In the genomic region with DNA sequence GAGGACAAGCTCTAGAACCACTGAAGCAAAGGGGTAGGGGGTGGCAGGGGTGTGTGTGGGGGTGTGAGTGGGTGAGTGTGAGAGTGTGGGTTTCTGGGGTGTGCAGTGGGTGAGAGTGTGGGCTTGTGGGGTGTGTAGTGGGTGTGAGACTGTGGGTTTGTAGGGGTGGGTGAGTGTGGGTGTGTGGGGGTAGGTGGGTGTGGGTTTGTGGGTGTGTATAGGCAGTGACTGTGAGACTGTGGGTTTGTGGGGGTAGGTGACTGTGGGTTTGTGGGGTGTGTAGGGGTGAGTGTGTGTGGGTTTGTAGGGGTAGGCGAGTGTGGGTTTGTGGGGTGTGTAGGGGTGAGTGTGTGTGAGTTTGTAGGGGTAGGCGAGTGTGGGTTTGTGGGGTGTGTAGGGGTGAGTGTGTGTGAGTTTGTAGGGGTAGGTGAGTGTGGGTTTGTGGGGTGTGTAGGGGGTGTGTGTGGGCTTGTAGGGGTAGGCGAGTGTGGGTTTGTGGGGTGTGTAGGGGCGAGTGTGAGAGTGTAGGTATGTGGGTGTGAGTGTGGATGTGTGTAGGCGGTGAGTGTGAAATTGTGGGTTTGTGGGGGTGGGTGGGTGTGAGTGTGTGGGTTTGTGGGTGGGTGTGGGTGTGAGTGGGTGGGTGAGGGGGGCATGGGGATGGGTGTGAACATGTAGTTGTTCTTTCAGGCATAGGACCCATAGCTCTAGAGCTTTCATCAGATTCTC, we compare ENCODE assay signal across 15 cellular contexts. TPM values are rescaled to one million over a fixed set of nuclear protein-coding genes. Genes with fewer than 3 reads are reported as not detected.
DNase-seq lines count a peak whose midpoint lies in the region; ATAC-seq and TF ChIP-seq lines count a peak whose summit lies in the region.
"Had no signal": no experiment of that assay in that cellular context is flagged by ENCODE, and none has a peak within 500 bp of the region (broad histone marks: within the 10 kb centered on the region; RNA-seq: fewer than 3 reads in every experiment).

No MANE protein-coding gene starts in this region.

- WGBS in lower leg skin, 2 donors: 89 to 92% methylated on average over 5 of the region's 5 CpGs

- CTCF ChIA-PET in activated CD4-positive, alpha-beta T cell treated with anti-CD3 and anti-CD28 coated beads for 36 hours (lab: Charles Lee): interaction anchor here (0.6 to 3.6 kb wide), 3 partner anchors 9 to 110 kb away, joined by 3 to 20 read pairs (median 3); no protein-coding TSS in a partner anchor

- no peak overlapping the region for H3K27ac Mint-ChIP-seq in activated CD4-positive, alpha-beta T cell treated with anti-CD3 and anti-CD28 coated beads for 36 hours
- H3K27ac Mint-ChIP-seq in natural killer cell: peak overlapping the region; percentile 30 to 57
- H3K27ac Mint-ChIP-seq: HFFc6 had no signal

- no peaks in the 10 kb centered on the region for H3K36me3 Mint-ChIP-seq in activated CD4-positive, alpha-beta T cell treated with anti-CD3 and anti-CD28 coated beads for 36 hours (ENCODE audit: low read depth)
- no peaks in the 10 kb centered on the region for H3K36me3 Mint-ChIP-seq in natural killer cell

- no peaks in the 10 kb centered on the region for H3K9me3 ChIP-seq in effector memory CD4-positive, alpha-beta T cell (ENCODE audit: control insufficient read depth, low read length)
- H3K9me3 ChIP-seq: BLaER1, HAP-1 had no signal

- H3K27ac ChIP-seq in effector memory CD4-positive, alpha-beta T cell (ENCODE audit: insufficient read depth, low read length, poor library complexity, severe bottlenecking): peak overlapping the region; percentile 22
- H3K27ac ChIP-seq: BLaER1 had no signal

- peaks cover 7% of the 10 kb centered on the region for H3K36me3 ChIP-seq in effector memory CD4-positive, alpha-beta T cell (ENCODE audit: control insufficient read depth, insufficient read depth, low read length)
- H3K36me3 ChIP-seq: HAP-1 had no signal

- H3K4me1 ChIP-seq in effector memory CD4-positive, alpha-beta T cell (ENCODE audit: control insufficient read depth, insufficient read depth, low read length, poor library complexity, severe bottlenecking): peaks cover 39% of the 10 kb centered on the region
- H3K4me1 ChIP-seq: HAP-1 had no signal

- no peaks in the 10 kb centered on the region for H3K9me3 Mint-ChIP-seq in activated CD4-positive, alpha-beta T cell treated with anti-CD3 and anti-CD28 coated beads for 36 hours (ENCODE audit: low read depth)
- no peaks in the 10 kb centered on the region for H3K9me3 Mint-ChIP-seq in natural killer cell
- H3K9me3 Mint-ChIP-seq: HFFc6 had no signal

- POLR2A ChIA-PET in activated CD4-positive, alpha-beta T cell treated with anti-CD3 and anti-CD28 coated beads for 36 hours (lab: Charles Lee): no interaction called here

- no peak for ATAC-seq in activated CD4-positive, alpha-beta T cell treated with anti-CD3 and anti-CD28 coated beads for 36 hours
- peak; percentile 54 to 73 (median 58) for ATAC-seq in natural killer cell
- ATAC-seq in GM21786 (IDR thresholded peaks at IDR 0.05; ENCODE audit: unreplicated experiment): no peak

- H3K4me3 ChIP-seq in effector memory CD4-positive, alpha-beta T cell (ENCODE audit: insufficient read depth, low read depth, low read length, poor library complexity, severe bottlenecking): no peak overlapping the region
- H3K4me3 ChIP-seq in lower leg skin (ENCODE audit: low read depth, poor library complexity, severe bottlenecking): no peak overlapping the region
- H3K4me3 ChIP-seq: BLaER1, HAP-1 had no signal

- peaks cover 33% of the 10 kb centered on the region for H3K4me1 Mint-ChIP-seq in activated CD4-positive, alpha-beta T cell treated with anti-CD3 and anti-CD28 coated beads for 36 hours
- peaks cover 6 to 41% of the 10 kb centered on the region in 2 donors for H3K4me1 Mint-ChIP-seq in natural killer cell

- H3K4me3 Mint-ChIP-seq in activated CD4-positive, alpha-beta T cell treated with anti-CD3 and anti-CD28 coated beads for 36 hours: no peak overlapping the region
- no peak overlapping the region for H3K4me3 Mint-ChIP-seq in natural killer cell
- H3K4me3 Mint-ChIP-seq: HFFc6 had no signal

- H3K27me3 ChIP-seq in effector memory CD4-positive, alpha-beta T cell (replicated peaks; ENCODE audit: control insufficient read depth, insufficient read depth, low read length, poor library complexity, severe bottlenecking): no peaks in the 10 kb centered on the region
- H3K27me3 ChIP-seq: BLaER1 had no signal

- TF ChIP-seq CTCF in natural killer cell (IDR thresholded peaks at IDR 0.05) (no peak), lower leg skin (IDR thresholded peaks at IDR 0.05) (no peak)

- peak; percentile 4 for DNase-seq in activated CD4-positive, alpha-beta T cell treated with anti-CD3 and anti-CD28 coated beads for 36 hours
- no peak for DNase-seq in activated CD4-positive, alpha-beta T cell treated with anti-CD3 and anti-CD28 coated beads, Interleukin-2, amount 50 U/mL, for 1 hour
- DNase-seq in effector memory CD4-positive, alpha-beta T cell: no peak
- DNase-seq in natural killer cell (peak; percentile 48), OCI-M1 (lab: John Stamatoyannopoulos, UW) (no peak), lower leg skin (ENCODE audit: low spot score in 2 of 2) (no peak)
- DNase-seq: 8988T, AML-193, DMS53, GF-D8, GOT3, HFFc6 had no signal

- intact Hi-C loops in activated CD4-positive, alpha-beta T cell treated with anti-CD3 and anti-CD28 coated beads for 36 hours (cut with DNase I, micrococcal nuclease): no loop called here
- intact Hi-C loops in natural killer cell (cut with micrococcal nuclease) (no loop called here), lower leg skin (cut with DNase I; ENCODE audit: low total_unique reads) (no loop called here)

- no peak for TF ChIP-seq POLR2A in lower leg skin (IDR thresholded peaks at IDR 0.05)

- no peaks in the 10 kb centered on the region for H3K27me3 Mint-ChIP-seq in activated CD4-positive, alpha-beta T cell treated with anti-CD3 and anti-CD28 coated beads for 36 hours
- peaks cover 0 to 7% of the 10 kb centered on the region in 2 donors for H3K27me3 Mint-ChIP-seq in natural killer cell (ENCODE audit: low read depth in 2 of 2)

RNA-seq across cellular contexts. Expression of a gene that starts 8.8 kb away (rescaled TPM):
- total RNA-seq in activated CD4-positive, alpha-beta T cell treated with anti-CD3 and anti-CD28 coated beads for 36 hours: 10 to 100 TPM in 1 of 2 experiments, 1 to 10 TPM in 1; 9.3 to 11.1 TPM
- total RNA-seq in natural killer cell: 1 to 10 TPM; 2.6 to 5.9 (median 3.8) TPM
- 1 to 10 TPM; 4.0 to 8.9 (median 5.8) TPM for total RNA-seq in lower leg skin

RNA-seq across cellular contexts. Expression of a gene that starts 21.5 kb away (rescaled TPM):
- under 1 TPM; 0.48 to 0.54 TPM for total RNA-seq in activated CD4-positive, alpha-beta T cell treated with anti-CD3 and anti-CD28 coated beads for 36 hours
- total RNA-seq in natural killer cell (under 1 TPM in 2 of 3 donors, not detected in 1; 0.39 to 0.60 TPM), lower leg skin (1 to 10 TPM in 1 of 4 donors, under 1 TPM in 3; 0.15 to 1.1 (median 0.36) TPM)
- total RNA-seq: HFFc6 had no signal

RNA-seq across cellular contexts. Expression of a gene that starts 24.6 kb away (rescaled TPM):
- 10 to 100 TPM in 1 of 2 experiments, 1 to 10 TPM in 1; 6.9 to 10.0 TPM for total RNA-seq in activated CD4-positive, alpha-beta T cell treated with anti-CD3 and anti-CD28 coated beads for 36 hours
- total RNA-seq in natural killer cell (1 to 10 TPM; 4.4 to 4.6 (median 4.5) TPM), lower leg skin (100 to 1,000 TPM in 1 of 4 donors, 10 to 100 TPM in 3; 47.6 to 125 (median 59.8) TPM)

RNA-seq across cellular contexts. Expression of a gene that starts 28.6 kb away (rescaled TPM):
- 10 to 100 TPM; 41.9 to 44.5 TPM for total RNA-seq in activated CD4-positive, alpha-beta T cell treated with anti-CD3 and anti-CD28 coated beads for 36 hours
- 10 to 100 TPM; 50.6 to 60.5 (median 53.7) TPM for total RNA-seq in natural killer cell
- 10 to 100 TPM; 22.9 to 35.2 (median 27.6) TPM for total RNA-seq in lower leg skin

RNA-seq across cellular contexts. Expression of a gene that starts 48.7 kb away (rescaled TPM):
- total RNA-seq in activated CD4-positive, alpha-beta T cell treated with anti-CD3 and anti-CD28 coated beads for 36 hours: 1 to 10 TPM; 5.5 to 6.7 TPM
- total RNA-seq in natural killer cell: 1 to 10 TPM; 5.7 to 7.9 (median 5.9) TPM
- 1 to 10 TPM; 2.3 to 2.9 (median 2.5) TPM for total RNA-seq in lower leg skin

Comparison
In these comparisons a context has a peak if more than half of its experiments do, and no peak if none do; other contexts are left out.
1. DNase-seq: peak in activated CD4-positive, alpha-beta T cell treated with anti-CD3 and anti-CD28 coated beads for 36 hours (single experiment) and natural killer cell (single experiment); none in activated CD4-positive, alpha-beta T cell treated with anti-CD3 and anti-CD28 coated beads, Interleukin-2, amount 50 U/mL, for 1 hour (single experiment), effector memory CD4-positive, alpha-beta T cell (0 of 3), OCI-M1 (single experiment) and lower leg skin (0 of 2).
2. ATAC-seq: peak in natural killer cell (3 of 3); none in activated CD4-positive, alpha-beta T cell treated with anti-CD3 and anti-CD28 coated beads for 36 hours (single experiment) and GM21786 (single experiment).
3. RNA of a gene that starts 24.6 kb away (total RNA-seq): 47.6 to 125 TPM in lower leg skin; 6.9 to 10.0 TPM in activated CD4-positive, alpha-beta T cell treated with anti-CD3 and anti-CD28 coated beads for 36 hours and 4.4 to 4.6 TPM in natural killer cell; every median in the first group is over 4 times any median in the second.